ENCODE assay signal across 28 cellular contexts in genomic region chr10:4626919-4627318, GRCh38.
"Had no signal": no experiment of that assay in that cellular context is flagged by ENCODE, and none has a peak within 500 bp of the region (broad histone marks: within the 10 kb centered on the region; RNA-seq: fewer than 3 reads in every experiment).

No MANE protein-coding gene starts in this region.

- H3K9me3 ChIP-seq: ovary, psoas muscle, suprapubic skin, testis, transverse colon, upper lobe of right lung, uterus had no signal

- H3K4me2 ChIP-seq: neural progenitor cell, smooth muscle cell had no signal

- DNase-seq: natural killer cell; occipital lobe; ovary; posterior cingulate gyrus; psoas muscle; right cardiac atrium; spleen; stimulated activated CD4-positive, alpha-beta T cell treated with anti-CD3 and anti-CD28 coated beads, Interleukin-12 subunit alpha, Interleukin-12 subunit beta, amount 100 ng/mL, for 4 hours; stimulated activated CD4-positive, alpha-beta T cell treated with anti-CD3 and anti-CD28 coated beads, Interleukin-1b, Interleukin-23, amount 100 ng/mL, for 48 hours; stimulated activated CD4-positive, alpha-beta T cell treated with anti-CD3 and anti-CD28 coated beads, Interleukin-4, amount 100 ng/mL, for 1 hour; stimulated activated CD4-positive, alpha-beta T cell treated with anti-CD3 and anti-CD28 coated beads, Interleukin-4, amount 100 ng/mL, for 4 hours; stimulated activated CD8-positive, alpha-beta memory T cell treated with anti-CD3 and anti-CD28 coated beads, Interleukin-4, amount 100 ng/mL, for 48 hours; stimulated activated naive CD4-positive, alpha-beta T cell; stimulated activated naive CD8-positive, alpha-beta T cell treated with anti-CD3 and anti-CD28 coated beads, Interleukin-15, amount 100 ng/mL, for 72 hours; stimulated activated naive CD8-positive, alpha-beta T cell treated with anti-CD3 and anti-CD28 coated beads, Interleukin-15, Interleukin-2, amounts not matched to agents 100 U/mL and 50 U/mL, for 24 hours; substantia nigra; testis; tibial artery; transverse colon; upper lobe of right lung; uterus had no signal

- H3K79me2 ChIP-seq: parathyroid adenoma had no signal

- ATAC-seq: natural killer cell; psoas muscle; right cardiac atrium; sciatic nerve; stimulated activated memory B cell treated with anti-CD40 and anti-IgM and Interleukin-4, amounts not matched to agents 10 μg/mL and 1 μg/mL and 100 μg/mL, for 72 hours; stimulated activated naive CD8-positive, alpha-beta T cell treated with anti-CD3 and anti-CD28 coated beads, Interleukin-15, amount 100 ng/mL, for 72 hours; stimulated activated naive CD8-positive, alpha-beta T cell treated with anti-CD3 and anti-CD28 coated beads, Interleukin-15, Interleukin-2, amounts not matched to agents 100 U/mL and 50 U/mL, for 24 hours; upper lobe of right lung had no signal

- H2AFZ ChIP-seq: neural progenitor cell, parathyroid adenoma had no signal

- H3K36me3 ChIP-seq: neural progenitor cell, ovary, spleen, suprapubic skin, tibial artery, transverse colon, upper lobe of right lung, uterus had no signal

- H3K27ac ChIP-seq: neural progenitor cell, ovary, parathyroid adenoma, psoas muscle, skin epidermis, spleen, suprapubic skin, testis, tibial artery, transverse colon, upper lobe of right lung, uterus had no signal

- H3K27me3 ChIP-seq: neural progenitor cell, ovary, spleen, suprapubic skin, testis, tibial artery, transverse colon, upper lobe of right lung, uterus had no signal

- H3K4me1 ChIP-seq: neural progenitor cell, parathyroid adenoma, psoas muscle, suprapubic skin, testis, tibial artery, transverse colon, upper lobe of right lung, uterus had no signal

- H3K4me3 ChIP-seq: neural progenitor cell, ovary, psoas muscle, skin epidermis, smooth muscle cell, spleen, suprapubic skin, testis, tibial artery, transverse colon, upper lobe of right lung, uterus had no signal

- H3K9ac ChIP-seq: neural progenitor cell, parathyroid adenoma had no signal
